8 cellular contexts compared by ENCODE assay signal in the genomic region with DNA sequence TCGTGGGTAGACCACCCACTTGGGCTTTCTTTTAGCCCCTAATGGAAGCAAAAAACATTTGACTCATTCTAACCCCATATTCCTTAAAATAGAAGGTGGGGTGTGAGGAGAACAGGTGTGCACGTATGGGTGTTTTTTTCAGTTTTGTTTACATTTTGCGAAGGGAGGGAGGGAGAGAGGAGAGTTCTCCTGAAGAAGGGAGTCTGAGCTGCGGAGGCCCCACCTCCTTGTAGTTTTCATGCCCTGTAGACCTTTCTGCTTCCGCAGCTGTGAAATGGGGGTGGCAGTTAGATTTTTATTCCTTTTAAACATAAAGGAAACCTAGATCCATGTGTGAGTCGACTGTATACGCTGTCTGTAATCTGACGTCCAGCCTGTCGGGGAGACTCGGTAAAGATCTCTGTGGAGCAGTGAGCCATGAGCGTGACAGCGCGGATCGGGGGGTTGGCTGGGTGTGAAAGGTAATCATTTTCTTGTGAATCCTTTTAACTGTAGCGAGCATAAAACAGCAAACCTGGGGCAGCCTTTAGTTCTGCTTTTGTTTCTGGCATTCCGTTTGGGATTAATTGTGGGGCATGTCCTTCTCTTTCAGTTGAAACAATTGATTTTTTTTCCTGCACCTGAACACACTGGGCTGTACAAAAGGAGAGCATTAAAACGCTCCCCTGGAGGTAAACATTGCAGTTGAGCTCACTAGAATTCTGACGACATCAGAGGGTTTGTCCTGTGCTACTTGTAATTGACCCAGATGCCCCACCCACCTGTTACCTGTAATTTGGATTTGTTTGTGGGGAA. TPM values are rescaled to one million over a fixed set of nuclear protein-coding genes. Genes with fewer than 3 reads are reported as not detected.
A peak's percentile ranks its signal among the peaks of the same experiment; 100 is the strongest.
DNase-seq lines count a peak whose midpoint lies in the region; ATAC-seq and TF ChIP-seq lines count a peak whose summit lies in the region.

No MANE protein-coding gene starts in this region.

- peak overlapping the region; percentile 14 for H3K9ac ChIP-seq in iPS-15b (ENCODE audit: low read depth, low read length)

- POLR2A ChIA-PET in AG04450 (lab: Yijun Ruan, JAX), result no interaction called here
- POLR2A ChIA-PET in activated CD4-positive, alpha-beta memory T cell treated with anti-CD3 and anti-CD28 coated beads, Interleukin-2, amount 10 ng/mL, durations not matched to agents 7 days and 5 days (lab: Charles Lee), result interaction anchor here (0.6 to 1.8 kb wide), 4 partner anchors 9 to 339 kb away, joined by 3 to 5 read pairs (median 4); no protein-coding TSS in a partner anchor

- in situ Hi-C loops in G401 (cut with HindIII; ENCODE audit: low sequenced_read_pairs), result no loop called here

- no peak for TF ChIP-seq EP300 in stomach (IDR thresholded peaks at IDR 0.05)

- H3K27me3 Mint-ChIP-seq in activated CD4-positive, alpha-beta memory T cell treated with anti-CD3 and anti-CD28 coated beads, Interleukin-2, amount 10 ng/mL, durations not matched to agents 7 days and 5 days, result no peaks in the 10 kb centered on the region

- H3K4me3 Mint-ChIP-seq in activated CD4-positive, alpha-beta memory T cell treated with anti-CD3 and anti-CD28 coated beads, Interleukin-2, amount 10 ng/mL, durations not matched to agents 7 days and 5 days, result peak overlapping the region; percentile 97

- H3K27me3 ChIP-seq in AG04450 (ENCODE audit: control insufficient read depth, insufficient read depth, low read length) (no peaks in the 10 kb centered on the region), iPS-15b (ENCODE audit: control insufficient read depth, insufficient read depth, low read length) (no peaks in the 10 kb centered on the region), stomach (no peaks in the 10 kb centered on the region)

- CTCF ChIA-PET in AG04450 (lab: Charles Lee), result interaction anchor here (4.5 kb wide), 1 partner anchor 13 kb away, joined by 21 read pairs; no protein-coding TSS in a partner anchor
- CTCF ChIA-PET in activated CD4-positive, alpha-beta memory T cell treated with anti-CD3 and anti-CD28 coated beads, Interleukin-2, amount 10 ng/mL, durations not matched to agents 7 days and 5 days (lab: Charles Lee), result interaction anchor here (0.5 to 2.2 kb wide), 5 partner anchors 9 to 245 kb away, joined by 3 to 8 read pairs (median 3); partner anchors contain the start of gene REX1BD

- H3K36me3 ChIP-seq in iPS-15b (ENCODE audit: control insufficient read depth, insufficient read depth, low read length), result peaks cover 8% of the 10 kb centered on the region
- H3K36me3 ChIP-seq in stomach, result peaks cover 8 to 38% (median 18%) of the 10 kb centered on the region in 4 donors

- H3K36me3 Mint-ChIP-seq in activated CD4-positive, alpha-beta memory T cell treated with anti-CD3 and anti-CD28 coated beads, Interleukin-2, amount 10 ng/mL, durations not matched to agents 7 days and 5 days (ENCODE audit: low read depth), result peaks cover 54% of the 10 kb centered on the region

- H3K27ac Mint-ChIP-seq in activated CD4-positive, alpha-beta memory T cell treated with anti-CD3 and anti-CD28 coated beads, Interleukin-2, amount 10 ng/mL, durations not matched to agents 7 days and 5 days, result peak overlapping the region; percentile 65

- DNase-seq in AG04450 (ENCODE audit: low read depth, low spot score) (no peak), HFF-Myc (ENCODE audit: extremely low read depth, low read depth) (no peak), stomach (no peak), omental fat pad (ENCODE audit: low spot score) (no peak), head of caudate nucleus (no peak), G401 (ENCODE audit: low spot score) (no peak)
- no peak for DNase-seq in activated CD4-positive, alpha-beta memory T cell treated with anti-CD3 and anti-CD28 coated beads, Interleukin-2, amount 10 ng/mL, durations not matched to agents 7 days and 5 days

- H3K27ac ChIP-seq in AG04450 (ENCODE audit: low read depth, low read length), result no peak overlapping the region
- H3K27ac ChIP-seq in stomach, result peak overlapping the region; percentile 59 to 95 (median 95)

- 9 to 20% (median 13%) methylated on average over 18 of the region's 18 CpGs for WGBS in stomach, 5 donors

- no peaks in the 10 kb centered on the region for H3K9me3 ChIP-seq in AG04450 (ENCODE audit: control insufficient read depth, insufficient read depth, low read length)
- H3K9me3 ChIP-seq in iPS-15b (ENCODE audit: control insufficient read depth, insufficient read depth, low read length), result no peaks in the 10 kb centered on the region
- no peaks in the 10 kb centered on the region for H3K9me3 ChIP-seq in stomach

- no peaks in the 10 kb centered on the region for H3K9me3 Mint-ChIP-seq in activated CD4-positive, alpha-beta memory T cell treated with anti-CD3 and anti-CD28 coated beads, Interleukin-2, amount 10 ng/mL, durations not matched to agents 7 days and 5 days

- TF ChIP-seq POLR2A in stomach (IDR thresholded peaks at IDR 0.05), result no peak

- TF ChIP-seq CTCF in AG04450 (IDR thresholded peaks at IDR 0.05; ENCODE audit: low read depth, low read length) (no peak), HFF-Myc (IDR thresholded peaks at IDR 0.05; ENCODE audit: low read depth, low read length, missing control alignments) (no peak), stomach (IDR thresholded peaks at IDR 0.05) (no peak), omental fat pad (IDR thresholded peaks at IDR 0.05) (no peak)

- no peak for ATAC-seq in omental fat pad (ENCODE audit: low FRiP score)

- intact Hi-C loops in stomach (cut with DNase I; ENCODE audit: low total_unique reads) (no loop called here), head of caudate nucleus (cut with DNase I) (loop anchor here (10.0 kb wide), 1 partner anchor 159 kb away; no protein-coding TSS in a partner anchor)

- peaks cover 11% of the 10 kb centered on the region for H3K4me1 ChIP-seq in iPS-15b (ENCODE audit: control insufficient read depth, insufficient read depth, low read length)
- peaks cover 40 to 75% (median 68%) of the 10 kb centered on the region in 4 donors for H3K4me1 ChIP-seq in stomach

- H3K4me3 ChIP-seq in AG04450 (ENCODE audit: low read depth, low read length), result peak overlapping the region; percentile 81
- peak overlapping the region; percentile 89 for H3K4me3 ChIP-seq in HFF-Myc (replicated peaks; ENCODE audit: low read depth, low read length)
- H3K4me3 ChIP-seq in iPS-15b (ENCODE audit: low read depth, low read length), result peak overlapping the region; percentile 94
- H3K4me3 ChIP-seq in stomach, result peak overlapping the region; percentile 85 to 92 (median 88)

- H3K4me1 Mint-ChIP-seq in activated CD4-positive, alpha-beta memory T cell treated with anti-CD3 and anti-CD28 coated beads, Interleukin-2, amount 10 ng/mL, durations not matched to agents 7 days and 5 days, result peaks cover 62% of the 10 kb centered on the region

RNA-seq across cellular contexts. Expression of gene UPF1, which starts 2.3 kb away (rescaled TPM):
- polyA plus RNA-seq in AG04450 (2011; rRNA removed), result 28.2 and 33.2 TPM in 2 replicates
- polyA minus RNA-seq in AG04450 (2011; rRNA and poly(A)+ RNA removed), result 59.9 and 76.5 TPM in 2 replicates
- total RNA-seq in activated CD4-positive, alpha-beta memory T cell treated with anti-CD3 and anti-CD28 coated beads, Interleukin-2, amount 10 ng/mL, durations not matched to agents 7 days and 5 days, result 10 to 100 TPM; 74.4 to 74.6 TPM
- 100 to 1,000 TPM in 1 of 5 donors, 10 to 100 TPM in 4; 26.3 to 111 (median 46.6) TPM for total RNA-seq in stomach
- polyA plus RNA-seq in stomach, result 10 to 100 TPM; 27.5 to 35.4 (median 32.2) TPM
- total RNA-seq in omental fat pad, result 100 to 1,000 TPM in 2 of 4 donors, 10 to 100 TPM in 2; 67.3 to 113 (median 96.0) TPM
- 104 and 111 TPM in 2 replicates for total RNA-seq in G401 (2014; rRNA removed; shearing (Covaris generic))

RNA-seq across cellular contexts. Expression of gene COMP, which starts 42.9 kb away (rescaled TPM):
- polyA plus RNA-seq in AG04450 (2011; rRNA removed), result 0.09 TPM in 2 replicates
- polyA minus RNA-seq in AG04450 (2011; rRNA and poly(A)+ RNA removed), result not detected in 2 replicates
- not detected for total RNA-seq in activated CD4-positive, alpha-beta memory T cell treated with anti-CD3 and anti-CD28 coated beads, Interleukin-2, amount 10 ng/mL, durations not matched to agents 7 days and 5 days
- total RNA-seq in stomach, result 1 to 10 TPM in 1 of 5 donors, not detected in 4; 1.4 TPM
- 1 to 10 TPM in 2 of 3 donors, under 1 TPM in 1; 0.62 to 4.1 (median 1.8) TPM for polyA plus RNA-seq in stomach
- total RNA-seq in omental fat pad, result 1 to 10 TPM; 1.1 to 1.9 (median 1.3) TPM
- total RNA-seq in G401 (2014; rRNA removed; shearing (Covaris generic)), result 0.49 and 0.54 TPM in 2 replicates
